1 cellular context compared by ENCODE assay signal in genomic region chr2:28377984-28378678, GRCh38.
TF ChIP-seq lines count a peak whose summit lies in the region.

No MANE protein-coding gene starts in this region.

TF ChIP-seq in K562, 482 proteins besides CTCF, POLR2A, EP300 and RAD21 (continued from another document):
- TF ChIP-seq PKNOX1 (IDR thresholded peaks at IDR 0.05): peak; percentile 83
- no peak for TF ChIP-seq ZNF280A (IDR thresholded peaks at IDR 0.05; ENCODE audit: low read depth, partially characterized antibody)
- no peak for TF ChIP-seq CHAMP1 (IDR thresholded peaks at IDR 0.05)
- no peak for TF ChIP-seq CSDE1 (IDR thresholded peaks at IDR 0.05)
- no peak for TF ChIP-seq FOXK1 (CRISPR knock-in tag; IDR thresholded peaks at IDR 0.05; ENCODE audit: borderline replicate concordance)
- TF ChIP-seq MEIS2 (IDR thresholded peaks at IDR 0.05; ENCODE audit: partially characterized antibody): no peak
- TF ChIP-seq RBM34 (IDR thresholded peaks at IDR 0.05; ENCODE audit: borderline replicate concordance, insufficient read depth, low read length): no peak
- TF ChIP-seq TRIM25 (IDR thresholded peaks at IDR 0.05; ENCODE audit: borderline replicate concordance): no peak
- no peak for TF ChIP-seq PBX2 (CRISPR knock-in tag; IDR thresholded peaks at IDR 0.05; ENCODE audit: low read depth)
- 0 out of 2 replicates have a peak, but pooled peaks have one; percentile 12 for TF ChIP-seq PBX2 (tag; conservative IDR thresholded peaks at IDR 0.05; ENCODE audit: low read depth)
- no peak for TF ChIP-seq TCF7 (IDR thresholded peaks at IDR 0.05; ENCODE audit: borderline replicate concordance)
- TF ChIP-seq CHD2 (IDR thresholded peaks at IDR 0.05; ENCODE audit: low read depth, low read length): no peak
- TF ChIP-seq MAFK (IDR thresholded peaks at IDR 0.05; ENCODE audit: low read length): no peak
